Comparison of ENCODE assay signal across 22 cellular contexts in the genomic region with DNA sequence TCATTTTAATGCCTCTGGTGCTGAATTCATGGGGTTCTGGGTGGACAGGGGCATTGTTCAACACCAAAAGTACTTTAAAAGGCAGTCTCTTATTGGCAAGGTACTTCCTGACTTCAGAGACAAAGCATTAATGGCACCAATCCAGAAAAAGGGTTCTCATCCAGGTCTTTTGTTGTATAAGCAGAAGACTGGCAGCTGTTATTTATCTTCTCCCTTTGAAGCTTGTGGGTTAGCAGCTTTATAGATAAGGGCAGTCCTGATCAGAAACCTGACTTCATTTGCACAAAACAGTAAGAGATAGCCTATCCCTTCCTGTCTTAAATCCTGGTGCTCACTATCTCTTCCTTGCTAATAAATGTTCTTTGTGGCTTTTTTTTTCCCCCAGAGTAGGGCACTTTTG.
"Had no signal": no experiment of that assay in that cellular context is flagged by ENCODE, and none has a peak within 500 bp of the region (broad histone marks: within the 10 kb centered on the region; RNA-seq: fewer than 3 reads in every experiment).

No MANE protein-coding gene starts in this region.

- H3K9me3 Mint-ChIP-seq: effector memory CD8-positive, alpha-beta T cell had no signal

- ATAC-seq: activated CD4-positive, CD25-positive, alpha-beta regulatory T cell treated with anti-CD3 and anti-CD28 coated beads, Interleukin-2, amount 50 U/mL, for 24 hours; effector memory CD8-positive, alpha-beta T cell; gastrocnemius medialis; heart left ventricle had no signal

- H3K27me3 Mint-ChIP-seq: activated naive CD8-positive, alpha-beta T cell treated with anti-CD3 and anti-CD28 coated beads for 36 hours; dendritic cell treated with granulocyte-macrophage colony-stimulating factor and Interleukin-4, amounts not matched to agents 40 ng/mL and 50 ng/mL, for 4 days; effector memory CD8-positive, alpha-beta T cell had no signal

- H3K27me3 ChIP-seq: breast epithelium, gastrocnemius medialis, heart left ventricle, tibial nerve, vagina had no signal

- H3K4me1 Mint-ChIP-seq: activated naive CD8-positive, alpha-beta T cell treated with anti-CD3 and anti-CD28 coated beads for 36 hours; nephron progenitor cell had no signal

- H3K4me3 Mint-ChIP-seq: activated naive CD8-positive, alpha-beta T cell treated with anti-CD3 and anti-CD28 coated beads for 36 hours; dendritic cell treated with granulocyte-macrophage colony-stimulating factor and Interleukin-4, amounts not matched to agents 40 ng/mL and 50 ng/mL, for 4 days; effector memory CD8-positive, alpha-beta T cell; immature natural killer cell; nephron progenitor cell had no signal

- H3K4me3 ChIP-seq: breast epithelium, gastrocnemius medialis, heart left ventricle, smooth muscle cell, tibial nerve, vagina had no signal

- H3K4me2 ChIP-seq: smooth muscle cell had no signal

- DNase-seq: activated CD4-positive, alpha-beta T cell treated with anti-CD3 and anti-CD28 coated beads, Interleukin-2, amount 50 U/mL, for 1 hour; activated CD8-positive, alpha-beta memory T cell treated with anti-CD3 and anti-CD28 coated beads for 24 hours; activated naive CD8-positive, alpha-beta T cell treated with anti-CD3 and anti-CD28 coated beads for 36 hours; anterior cingulate cortex; cerebellar nuclear complex; effector memory CD8-positive, alpha-beta T cell; gastrocnemius medialis; heart left ventricle; immature natural killer cell; nephron progenitor cell; occipital lobe; stimulated activated CD4-positive, alpha-beta T cell treated with anti-CD3 and anti-CD28 coated beads, Interleukin-4, amount 100 ng/mL, for 4 hours; stimulated activated CD8-positive, alpha-beta memory T cell treated with anti-CD3 and anti-CD28 coated beads, Interleukin-4, amount 100 ng/mL, for 48 hours; stimulated activated naive CD4-positive, alpha-beta T cell treated with Interleukin-2 at 50 U/mL for 16 hours; substantia nigra had no signal

- H3K27ac Mint-ChIP-seq: activated naive CD8-positive, alpha-beta T cell treated with anti-CD3 and anti-CD28 coated beads for 36 hours; dendritic cell treated with granulocyte-macrophage colony-stimulating factor and Interleukin-4, amounts not matched to agents 40 ng/mL and 50 ng/mL, for 4 days; effector memory CD8-positive, alpha-beta T cell; nephron progenitor cell had no signal

- H3K9me3 ChIP-seq: breast epithelium, gastrocnemius medialis, vagina had no signal

- H3K27ac ChIP-seq: breast epithelium, epithelial cell of prostate, gastrocnemius medialis, heart left ventricle, tibial nerve, vagina had no signal

- H3K4me1 ChIP-seq: breast epithelium, gastrocnemius medialis, heart left ventricle, tibial nerve, vagina had no signal
